ENCODE assay signal across 18 cellular contexts in genomic region chr3:11910971-11911531, GRCh38.
DNase-seq lines count a peak whose midpoint lies in the region; ATAC-seq and TF ChIP-seq lines count a peak whose summit lies in the region.
"Had no signal": no experiment of that assay in that cellular context is flagged by ENCODE, and none has a peak within 500 bp of the region (broad histone marks: within the 10 kb centered on the region; RNA-seq: fewer than 3 reads in every experiment).

No MANE protein-coding gene starts in this region.

- H2BK15ac ChIP-seq in H9 (ENCODE audit: low read depth, low read length): no peak overlapping the region

- DNase-seq in activated CD8-positive, alpha-beta memory T cell treated with anti-CD3 and anti-CD28 coated beads for 24 hours: peak; percentile 62
- no peak for DNase-seq in activated CD8-positive, alpha-beta memory T cell treated with anti-CD3 and anti-CD28 coated beads, Interleukin-2, amount 50 U/mL, for 4 hours
- DNase-seq in H9 (peak; percentile 10), cerebellar cortex (ENCODE audit: low spot score) (peak; percentile 66), osteocyte (ENCODE audit: extremely low spot score, unreplicated experiment) (peak; percentile 80), NCI-H2081 treated with DMSO at 0.1 percent for 48 hours (lab: John Stamatoyannopoulos, UW) (no peak)
- DNase-seq: activated naive CD4-positive, alpha-beta T cell treated with anti-CD3 and anti-CD28 coated beads, Interleukin-2, amount 50 U/mL, for 16 hours; GDM1; MG63; NCI-H187 treated with DMSO at 0.1 percent for 48 hours; NCI-H748 treated with DMSO at 0.1 percent for 48 hours; nephron progenitor cell had no signal

- H3K14ac ChIP-seq in H9 (ENCODE audit: insufficient read depth, low read length): no peak overlapping the region

- no peak overlapping the region for H3K18ac ChIP-seq in H9 (ENCODE audit: insufficient read length, low read depth, low read length)

- no peaks in the 10 kb centered on the region for H4K20me1 ChIP-seq in H9 (ENCODE audit: control insufficient read depth, insufficient read depth, insufficient read length)

- H3K56ac ChIP-seq in H9 (ENCODE audit: insufficient read length, low read depth, low read length): no peak overlapping the region

- no peak overlapping the region for H4K5ac ChIP-seq in H9 (ENCODE audit: insufficient read length, low read depth, low read length)

- no peak overlapping the region for H4K8ac ChIP-seq in H9 (replicated peaks; ENCODE audit: insufficient read length, low read depth, low read length)

- no peaks in the 10 kb centered on the region for H3K4me1 ChIP-seq in H9 (ENCODE audit: insufficient read depth, low read length)
- H3K4me1 ChIP-seq: esophagus muscularis mucosa had no signal

- H3K27ac ChIP-seq in H9 (ENCODE audit: insufficient read length, low read depth, low read length): no peak overlapping the region
- H3K27ac ChIP-seq: dorsolateral prefrontal cortex, esophagus muscularis mucosa had no signal

- no peak overlapping the region for H2BK120ac ChIP-seq in H9 (ENCODE audit: low read depth, low read length, poor library complexity, severe bottlenecking)

- H3K23me2 ChIP-seq in H9 (ENCODE audit: insufficient read length, low read depth, low read length, poor library complexity, severe bottlenecking): no peaks in the 10 kb centered on the region

- H3K27me3 Mint-ChIP-seq in H9 (ENCODE audit: low read depth) (peaks cover 8% of the 10 kb centered on the region), osteocyte (ENCODE audit: unreplicated experiment) (no peaks in the 10 kb centered on the region)
- H3K27me3 Mint-ChIP-seq: stimulated activated naive CD8-positive, alpha-beta T cell treated with anti-CD3 and anti-CD28 coated beads, Interleukin-15, Interleukin-2, amounts not matched to agents 100 ng/mL and 50 ng/mL, for 24 hours had no signal

- H3K4me3 Mint-ChIP-seq in H9: no peak overlapping the region
- H3K4me3 Mint-ChIP-seq in osteocyte (ENCODE audit: unreplicated experiment): no peak overlapping the region
- H3K4me3 Mint-ChIP-seq: memory B cell; nephron progenitor cell; stimulated activated naive CD8-positive, alpha-beta T cell treated with anti-CD3 and anti-CD28 coated beads, Interleukin-15, Interleukin-2, amounts not matched to agents 100 ng/mL and 50 ng/mL, for 24 hours had no signal

- H3K4me1 Mint-ChIP-seq in H9: peaks cover 0 to 3% of the 10 kb centered on the region in 2 experiments; a peak in 2 of 4 replicates
- no peaks in the 10 kb centered on the region for H3K4me1 Mint-ChIP-seq in osteocyte (ENCODE audit: unreplicated experiment)

- H3K27me3 ChIP-seq in H9 (ENCODE audit: insufficient read depth, low read length): no peaks in the 10 kb centered on the region
- H3K27me3 ChIP-seq: MG63 had no signal

- no peak overlapping the region for H2BK12ac ChIP-seq in H9 (ENCODE audit: insufficient read length, low read depth, low read length)

- H3K9me3 Mint-ChIP-seq in H9 (no peaks in the 10 kb centered on the region), osteocyte (ENCODE audit: unreplicated experiment) (no peaks in the 10 kb centered on the region)
- H3K9me3 Mint-ChIP-seq: memory B cell; nephron progenitor cell; stimulated activated naive CD8-positive, alpha-beta T cell treated with anti-CD3 and anti-CD28 coated beads, Interleukin-15, Interleukin-2, amounts not matched to agents 100 ng/mL and 50 ng/mL, for 24 hours had no signal

- H2BK5ac ChIP-seq in H9 (ENCODE audit: insufficient read length, low read length): no peak overlapping the region

- no peak overlapping the region for H3K4me2 ChIP-seq in H9 (ENCODE audit: insufficient read depth, insufficient read length, low read length)

- no peak overlapping the region for H2BK20ac ChIP-seq in H9 (ENCODE audit: low read depth, low read length, poor library complexity, severe bottlenecking)

- no peaks in the 10 kb centered on the region for H3K79me1 ChIP-seq in H9 (ENCODE audit: insufficient read depth, low read depth, low read length, poor library complexity, severe bottlenecking)

- H4K91ac ChIP-seq in H9 (ENCODE audit: insufficient read length, low read depth, low read length): no peak overlapping the region

- no peak for TF ChIP-seq CTCF in H9 (conservative IDR thresholded peaks at IDR 0.05)
- no peak for TF ChIP-seq CTCF in osteocyte (IDR thresholded peaks at IDR 0.05)

- H3K36me3 Mint-ChIP-seq in H9 (ENCODE audit: insufficient read depth in 1 of 3, low read depth in 3 of 3) (no peaks in the 10 kb centered on the region), osteocyte (ENCODE audit: unreplicated experiment) (no peaks in the 10 kb centered on the region)
- H3K36me3 Mint-ChIP-seq: memory B cell had no signal

- H2AFZ ChIP-seq in H9 (ENCODE audit: low read length): no peak overlapping the region

- H3T11ph ChIP-seq in H9 (ENCODE audit: low read length): no peak overlapping the region

- H3K23ac ChIP-seq in H9 (ENCODE audit: insufficient read length, low read depth, low read length): no peak overlapping the region

- H3K79me2 ChIP-seq in H9 (ENCODE audit: insufficient read depth, low read length): no peaks in the 10 kb centered on the region

- H3K9ac ChIP-seq in H9 (ENCODE audit: extremely low read depth, insufficient read length, low read length): no peak overlapping the region

- H3K4ac ChIP-seq in H9 (ENCODE audit: low read depth, low read length): no peak overlapping the region

- H3K27ac Mint-ChIP-seq in H9 (no peak overlapping the region), osteocyte (ENCODE audit: unreplicated experiment) (no peak overlapping the region)
- H3K27ac Mint-ChIP-seq: memory B cell; nephron progenitor cell; stimulated activated naive CD8-positive, alpha-beta T cell treated with anti-CD3 and anti-CD28 coated beads, Interleukin-15, Interleukin-2, amounts not matched to agents 100 ng/mL and 50 ng/mL, for 24 hours had no signal

- ATAC-seq in HG02610 (IDR thresholded peaks at IDR 0.05; ENCODE audit: unreplicated experiment) (no peak), HG02571 (IDR thresholded peaks at IDR 0.05; ENCODE audit: unreplicated experiment) (no peak)

- WGBS in H9 (ENCODE audit: extremely low coverage, insufficient read length, low lambda C conversion rate): no CpG with 5 or more reads among the region's 20 CpGs

- H2AK5ac ChIP-seq in H9 (ENCODE audit: insufficient read length, low read length): no peak overlapping the region

- no peaks in the 10 kb centered on the region for H3K9me3 ChIP-seq in H9 (ENCODE audit: control insufficient read depth, low read depth, low read length)
- H3K9me3 ChIP-seq: esophagus muscularis mucosa, MG63 had no signal

Comparison
In these comparisons a context has a peak if more than half of its experiments do, and no peak if none do; other contexts are left out.
1. DNase-seq: peak in activated CD8-positive, alpha-beta memory T cell treated with anti-CD3 and anti-CD28 coated beads for 24 hours (single experiment), H9 (single experiment), cerebellar cortex (single experiment) and osteocyte (single experiment); none in activated CD8-positive, alpha-beta memory T cell treated with anti-CD3 and anti-CD28 coated beads, Interleukin-2, amount 50 U/mL, for 4 hours (single experiment) and NCI-H2081 treated with DMSO at 0.1 percent for 48 hours (single experiment).